13 cellular contexts compared by ENCODE assay signal in genomic region chr12:119869720-119870119, GRCh38. TPM values are rescaled to one million over a fixed set of nuclear protein-coding genes. Genes with fewer than 3 reads are reported as not detected.
DNase-seq lines count a peak whose midpoint lies in the region; TF ChIP-seq lines count a peak whose summit lies in the region.
"Had no signal": no experiment of that assay in that cellular context is flagged by ENCODE, and none has a peak within 500 bp of the region (broad histone marks: within the 10 kb centered on the region; RNA-seq: fewer than 3 reads in every experiment).

No MANE protein-coding gene starts in this region.

- no peak overlapping the region for H3K4me3 Mint-ChIP-seq in osteocyte (ENCODE audit: unreplicated experiment)
- H3K4me3 Mint-ChIP-seq: activated naive CD4-positive, alpha-beta T cell treated with anti-CD3 and anti-CD28 coated beads, Interleukin-2, amount 50 U/mL, for 24 hours; nephron had no signal

- no peaks in the 10 kb centered on the region for H3K9me3 Mint-ChIP-seq in osteocyte (ENCODE audit: unreplicated experiment)
- H3K9me3 Mint-ChIP-seq: activated naive CD4-positive, alpha-beta T cell treated with anti-CD3 and anti-CD28 coated beads, Interleukin-2, amount 50 U/mL, for 24 hours; nephron had no signal

- H3K4me1 Mint-ChIP-seq in osteocyte (ENCODE audit: unreplicated experiment) = peaks cover 7% of the 10 kb centered on the region
- H3K4me1 Mint-ChIP-seq: activated naive CD4-positive, alpha-beta T cell treated with anti-CD3 and anti-CD28 coated beads, Interleukin-2, amount 50 U/mL, for 24 hours; nephron had no signal

- H3K27me3 Mint-ChIP-seq in osteocyte (ENCODE audit: unreplicated experiment) = no peaks in the 10 kb centered on the region
- H3K27me3 Mint-ChIP-seq: activated naive CD4-positive, alpha-beta T cell treated with anti-CD3 and anti-CD28 coated beads, Interleukin-2, amount 50 U/mL, for 24 hours had no signal

- peaks cover 4% of the 10 kb centered on the region for H3K36me3 Mint-ChIP-seq in osteocyte (ENCODE audit: unreplicated experiment)
- H3K36me3 Mint-ChIP-seq: activated naive CD4-positive, alpha-beta T cell treated with anti-CD3 and anti-CD28 coated beads, Interleukin-2, amount 50 U/mL, for 24 hours had no signal

- DNase-seq in Daoy (ENCODE audit: low read depth) = peak; percentile 89
- DNase-seq in NCI-H460 (ENCODE audit: extremely low read depth, low read depth) = peak; percentile 36
- DNase-seq in epithelial cell of prostate (ENCODE audit: low read depth, low spot score) = peak; percentile 68
- DNase-seq in osteocyte (ENCODE audit: extremely low spot score, unreplicated experiment) = no peak
- no peak for DNase-seq in NCI-H774 (lab: John Stamatoyannopoulos, UW)
- no peak for DNase-seq in NCI-H1092 (lab: John Stamatoyannopoulos, UW)
- no peak for DNase-seq in NCI-H748 treated with DMSO at 0.1 percent for 48 hours (lab: John Stamatoyannopoulos, UW)
- no peak for DNase-seq in stimulated activated CD4-positive, alpha-beta T cell treated with anti-CD3 and anti-CD28 coated beads, Interleukin-2, amount 100 ng/mL, for 48 hours
- DNase-seq: Kasumi-1, WERI-Rb-1 had no signal

- H3K27ac ChIP-seq in epithelial cell of prostate = peak overlapping the region; percentile 89
- H3K27ac ChIP-seq: gastroesophageal sphincter, WERI-Rb-1 had no signal

- TF ChIP-seq CTCF in osteocyte (IDR thresholded peaks at IDR 0.05) = no peak

- peak overlapping the region; percentile 51 for H3K27ac Mint-ChIP-seq in osteocyte (ENCODE audit: unreplicated experiment)
- H3K27ac Mint-ChIP-seq: activated naive CD4-positive, alpha-beta T cell treated with anti-CD3 and anti-CD28 coated beads, Interleukin-2, amount 50 U/mL, for 24 hours had no signal

RNA-seq across cellular contexts. Expression of gene CIT, which starts 7.4 kb away (rescaled TPM):
- 20.6 and 21.1 TPM in 2 replicates for total RNA-seq in Daoy (2014; rRNA removed; shearing (Covaris generic))
- total RNA-seq in NCI-H460 (2014; rRNA removed; shearing (Covaris generic)) = 25.4 and 26.6 TPM in 2 replicates
- 22.2 and 52.5 TPM in 2 replicates for polyA plus RNA-seq in NCI-H460 (2014; cell fraction: nucleus; rRNA removed)
- 9.7 and 10.2 TPM in 2 replicates for total RNA-seq in osteocyte

Comparison
In these comparisons a context has a peak if more than half of its experiments do, and no peak if none do; other contexts are left out.
1. DNase-seq: peak in Daoy (single experiment), NCI-H460 (single experiment) and epithelial cell of prostate (single experiment); none in osteocyte (single experiment), NCI-H774 (single experiment), NCI-H1092 (single experiment), NCI-H748 treated with DMSO at 0.1 percent for 48 hours (single experiment) and stimulated activated CD4-positive, alpha-beta T cell treated with anti-CD3 and anti-CD28 coated beads, Interleukin-2, amount 100 ng/mL, for 48 hours (0 of 2).